17 cellular contexts compared by ENCODE assay signal in the genomic region with DNA sequence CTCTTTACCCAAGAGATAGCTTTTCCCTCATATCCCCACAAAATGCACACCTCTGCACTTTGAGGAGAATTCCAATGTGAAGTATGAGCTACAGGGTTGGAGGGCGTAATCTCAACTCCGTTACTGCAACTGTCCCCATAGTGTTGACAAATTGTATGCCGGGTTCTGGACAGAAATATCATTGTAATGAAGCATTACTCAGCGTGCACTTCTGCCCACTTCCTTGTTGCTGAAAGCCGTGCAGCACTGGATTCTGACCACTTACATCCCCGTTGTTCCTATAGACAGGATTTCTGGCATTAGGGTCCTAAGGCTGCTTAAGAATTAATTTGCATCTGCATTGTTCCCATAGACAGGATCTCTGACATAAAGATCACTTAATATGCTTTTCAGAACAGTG.
DNase-seq lines count a peak whose midpoint lies in the region; ATAC-seq and TF ChIP-seq lines count a peak whose summit lies in the region.
"Had no signal": no experiment of that assay in that cellular context is flagged by ENCODE, and none has a peak within 500 bp of the region (broad histone marks: within the 10 kb centered on the region; RNA-seq: fewer than 3 reads in every experiment).

No MANE protein-coding gene starts in this region.

- H3K9me3 ChIP-seq in upper lobe of right lung, result no peaks in the 10 kb centered on the region
- H3K9me3 ChIP-seq: Caco-2, HAP-1 had no signal

- H3K27ac ChIP-seq in coronary artery (no peak overlapping the region), upper lobe of right lung (no peak overlapping the region)
- H3K27ac ChIP-seq: 22Rv1, RWPE1 had no signal

- no peaks in the 10 kb centered on the region for H3K36me3 ChIP-seq in upper lobe of right lung
- H3K36me3 ChIP-seq: HAP-1 had no signal

- no peaks in the 10 kb centered on the region for H3K27me3 ChIP-seq in upper lobe of right lung

- intact Hi-C loops in upper lobe of right lung (cut with DNase I), result no loop called here

- H3K4me1 ChIP-seq in upper lobe of right lung, result peaks cover 27% of the 10 kb centered on the region

- peak; percentile 52 for ATAC-seq in upper lobe of right lung
- no peak for ATAC-seq in GM21381 (IDR thresholded peaks at IDR 0.05; ENCODE audit: unreplicated experiment)

- H3K4me3 ChIP-seq in coronary artery (no peak overlapping the region), upper lobe of right lung (no peak overlapping the region)
- H3K4me3 ChIP-seq: HAP-1 had no signal

- no peak for TF ChIP-seq CTCF in coronary artery (IDR thresholded peaks at IDR 0.05)
- no peak for TF ChIP-seq CTCF in upper lobe of right lung (IDR thresholded peaks at IDR 0.05)

- peak; percentile 71 for DNase-seq in SIG-M5 treated with dmso at 0.1 percent for 504 hours (lab: John Stamatoyannopoulos, UW; ENCODE audit: unreplicated experiment)
- DNase-seq in SIG-M5 (lab: John Stamatoyannopoulos, UW), result no peak
- DNase-seq in NOMO-1 treated with dmso at 0.1 percent for 144 hours (lab: John Stamatoyannopoulos, UW; ENCODE audit: unreplicated experiment), result peak; percentile 2
- DNase-seq in coronary artery (ENCODE audit: low spot score), result peak; percentile 3
- no peak for DNase-seq in upper lobe of right lung
- no peak for DNase-seq in HK-2 (ENCODE audit: unreplicated experiment)
- no peak for DNase-seq in activated T-cell treated with anti-CD3 and anti-CD28 coated beads for 4 hours
- DNase-seq: C1 segment of cervical spinal cord, Caco-2, NCI-H1417, NCI-H2029, NCI-H2171 treated with DMSO at 0.1 percent for 48 hours, NCI-H774 had no signal

Comparison
In these comparisons a context has a peak if more than half of its experiments do, and no peak if none do; other contexts are left out.
1. DNase-seq: peak in SIG-M5 treated with dmso at 0.1 percent for 504 hours (single experiment), NOMO-1 treated with dmso at 0.1 percent for 144 hours (single experiment) and coronary artery (single experiment); none in SIG-M5 (single experiment), upper lobe of right lung (single experiment), HK-2 (single experiment) and activated T-cell treated with anti-CD3 and anti-CD28 coated beads for 4 hours (single experiment).